In genomic region chr20:51333446-51333845, GRCh38 we compare ENCODE assay signal across 35 cellular contexts.
"Had no signal": no experiment of that assay in that cellular context is flagged by ENCODE, and none has a peak within 500 bp of the region (broad histone marks: within the 10 kb centered on the region; RNA-seq: fewer than 3 reads in every experiment).

No MANE protein-coding gene starts in this region.

- H3K27ac ChIP-seq: breast epithelium, Peyer's patch, VCaP had no signal

- DNase-seq: activated B cell treated with CpG ODN at 0.5 μM for 24 hours; activated CD4-positive, alpha-beta memory T cell treated with anti-CD3 and anti-CD28 coated beads for 36 hours; activated CD4-positive, alpha-beta T cell treated with anti-CD3 and anti-CD28 coated beads for 4 hours; activated CD4-positive, alpha-beta T cell treated with anti-CD3 and anti-CD28 coated beads, Interleukin-2, amount 50 U/mL, for 1 hour; activated CD4-positive, CD25-positive, alpha-beta regulatory T cell treated with anti-CD3 and anti-CD28 coated beads, Interleukin-2, amount 50 U/mL, for 72 hours; activated CD8-positive, alpha-beta memory T cell treated with anti-CD3 and anti-CD28 coated beads, Interleukin-2, amount 50 U/mL, for 4 hours; activated effector memory CD4-positive, alpha-beta T cell treated with Interleukin-2 at 50 U/mL for 16 hours; activated naive CD4-positive, alpha-beta T cell treated with anti-CD3 and anti-CD28 coated beads, Interleukin-2, amount 50 U/mL, for 16 hours; activated naive CD8-positive, alpha-beta T cell treated with anti-CD3 and anti-CD28 coated beads for 36 hours; activated T-cell treated with anti-CD3 and anti-CD28 coated beads for 4 hours; activated T-cell treated with anti-CD3 and anti-CD28 coated beads, Interleukin-2, amount 50 U/mL, for 4 hours; amniotic stem cell; aorta; Kasumi-1; KG1; MG63; NCI-H1048; NCI-H1105 treated with DMSO at 0.1 percent for 48 hours; NCI-H1436; NCI-H1694; NCI-H1930; NCI-H2081 treated with DMSO at 0.1 percent for 48 hours; NCI-H226; NCI-H446 treated with DMSO at 0.1 percent for 48 hours; NCI-H524; Peyer's patch; RPMI8226; SW 1271; T-helper 1 cell; T-helper 2 cell; T-helper 9 cell had no signal

- H3K4me1 Mint-ChIP-seq: activated B cell treated with CpG ODN at 0.5 μM for 24 hours; activated naive CD8-positive, alpha-beta T cell treated with anti-CD3 and anti-CD28 coated beads for 36 hours had no signal

- H3K4me3 ChIP-seq: breast epithelium, MG63, Peyer's patch had no signal

- H3K4me3 Mint-ChIP-seq: activated B cell treated with CpG ODN at 0.5 μM for 24 hours; activated CD4-positive, alpha-beta memory T cell treated with anti-CD3 and anti-CD28 coated beads for 36 hours; activated naive CD8-positive, alpha-beta T cell treated with anti-CD3 and anti-CD28 coated beads for 36 hours; activated T-cell treated with anti-CD3 and anti-CD28 coated beads, Interleukin-2, amount 50 U/mL, for 4 hours; activated T-helper 1 cell treated with anti-CD3 and anti-CD28 coated beads, Interleukin-12 subunit alpha, Interleukin-12 subunit beta, Interleukin-2, Interleukin-4 antibody, amounts not matched to agents 30 ng/mL and 10 ng/mL and 1 ng/mL, durations not matched to agents 14 hours and 24 hours and 36 hours had no signal

- H3K4me1 ChIP-seq: breast epithelium, Peyer's patch had no signal

- ATAC-seq: activated T-cell treated with anti-CD3 and anti-CD28 coated beads, Interleukin-2, amount 50 U/mL, for 4 hours; Right ventricle myocardium inferior had no signal

- H3K27me3 Mint-ChIP-seq: activated naive CD8-positive, alpha-beta T cell treated with anti-CD3 and anti-CD28 coated beads for 36 hours had no signal

- H3K27ac Mint-ChIP-seq: activated B cell treated with CpG ODN at 0.5 μM for 24 hours; activated CD4-positive, alpha-beta memory T cell treated with anti-CD3 and anti-CD28 coated beads for 36 hours; activated naive CD8-positive, alpha-beta T cell treated with anti-CD3 and anti-CD28 coated beads for 36 hours; activated T-helper 1 cell treated with anti-CD3 and anti-CD28 coated beads, Interleukin-12 subunit alpha, Interleukin-12 subunit beta, Interleukin-2, Interleukin-4 antibody, amounts not matched to agents 30 ng/mL and 10 ng/mL and 1 ng/mL, durations not matched to agents 14 hours and 24 hours and 36 hours had no signal

- H3K9me3 ChIP-seq: breast epithelium, Peyer's patch had no signal

- H3K36me3 Mint-ChIP-seq: activated CD4-positive, alpha-beta memory T cell treated with anti-CD3 and anti-CD28 coated beads for 36 hours; activated naive CD8-positive, alpha-beta T cell treated with anti-CD3 and anti-CD28 coated beads for 36 hours had no signal

- H3K27me3 ChIP-seq: breast epithelium, MG63, Peyer's patch had no signal

- H3K36me3 ChIP-seq: breast epithelium, MG63, Peyer's patch had no signal

- H3K9me3 Mint-ChIP-seq: activated CD4-positive, alpha-beta memory T cell treated with anti-CD3 and anti-CD28 coated beads for 36 hours; activated naive CD8-positive, alpha-beta T cell treated with anti-CD3 and anti-CD28 coated beads for 36 hours; activated T-cell treated with anti-CD3 and anti-CD28 coated beads, Interleukin-2, amount 50 U/mL, for 4 hours; activated T-helper 1 cell treated with anti-CD3 and anti-CD28 coated beads, Interleukin-12 subunit alpha, Interleukin-12 subunit beta, Interleukin-2, Interleukin-4 antibody, amounts not matched to agents 30 ng/mL and 10 ng/mL and 1 ng/mL, durations not matched to agents 14 hours and 24 hours and 36 hours had no signal
